1 cellular context compared by ENCODE assay signal in the genomic region with DNA sequence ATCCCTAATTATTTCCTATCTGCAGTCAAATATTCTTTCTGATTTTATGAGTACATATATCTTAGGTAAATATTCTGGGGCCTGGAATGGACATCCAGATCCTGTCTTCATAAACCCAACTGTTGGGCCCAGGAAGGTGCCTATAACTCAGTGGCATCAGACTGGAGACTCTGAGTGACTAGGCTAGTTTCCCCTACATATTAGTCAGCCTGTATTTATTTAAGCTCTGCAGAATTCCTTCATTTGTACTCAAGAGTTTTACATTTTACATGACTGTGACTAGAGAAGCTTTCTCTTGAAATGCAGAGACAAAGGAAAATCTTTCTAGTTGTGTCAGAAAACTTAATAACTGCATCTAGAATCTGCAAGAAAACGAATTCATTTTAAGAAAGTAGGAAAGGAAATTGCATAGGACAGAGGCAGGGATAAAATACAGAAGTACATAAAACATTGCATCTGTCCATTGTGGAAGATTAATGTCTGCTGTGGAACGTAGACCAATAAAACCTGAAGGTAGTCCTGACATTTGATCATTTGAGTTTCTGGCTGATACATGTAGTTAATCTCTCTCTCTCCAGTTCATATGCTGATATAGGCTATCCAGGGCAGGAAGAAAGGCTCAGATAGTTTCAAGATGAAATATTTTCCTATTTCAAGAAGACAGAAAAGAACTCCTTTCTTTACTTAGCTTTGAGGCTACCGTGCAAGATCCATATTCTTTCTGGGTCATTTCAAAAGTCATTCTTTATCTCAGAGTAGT.
TF ChIP-seq lines count a peak whose summit lies in the region.

No MANE protein-coding gene starts in this region.

TF ChIP-seq in GM23338, 12 proteins besides CTCF, POLR2A, EP300 and RAD21 (continued from another document):
- TF ChIP-seq, protein P1, sequence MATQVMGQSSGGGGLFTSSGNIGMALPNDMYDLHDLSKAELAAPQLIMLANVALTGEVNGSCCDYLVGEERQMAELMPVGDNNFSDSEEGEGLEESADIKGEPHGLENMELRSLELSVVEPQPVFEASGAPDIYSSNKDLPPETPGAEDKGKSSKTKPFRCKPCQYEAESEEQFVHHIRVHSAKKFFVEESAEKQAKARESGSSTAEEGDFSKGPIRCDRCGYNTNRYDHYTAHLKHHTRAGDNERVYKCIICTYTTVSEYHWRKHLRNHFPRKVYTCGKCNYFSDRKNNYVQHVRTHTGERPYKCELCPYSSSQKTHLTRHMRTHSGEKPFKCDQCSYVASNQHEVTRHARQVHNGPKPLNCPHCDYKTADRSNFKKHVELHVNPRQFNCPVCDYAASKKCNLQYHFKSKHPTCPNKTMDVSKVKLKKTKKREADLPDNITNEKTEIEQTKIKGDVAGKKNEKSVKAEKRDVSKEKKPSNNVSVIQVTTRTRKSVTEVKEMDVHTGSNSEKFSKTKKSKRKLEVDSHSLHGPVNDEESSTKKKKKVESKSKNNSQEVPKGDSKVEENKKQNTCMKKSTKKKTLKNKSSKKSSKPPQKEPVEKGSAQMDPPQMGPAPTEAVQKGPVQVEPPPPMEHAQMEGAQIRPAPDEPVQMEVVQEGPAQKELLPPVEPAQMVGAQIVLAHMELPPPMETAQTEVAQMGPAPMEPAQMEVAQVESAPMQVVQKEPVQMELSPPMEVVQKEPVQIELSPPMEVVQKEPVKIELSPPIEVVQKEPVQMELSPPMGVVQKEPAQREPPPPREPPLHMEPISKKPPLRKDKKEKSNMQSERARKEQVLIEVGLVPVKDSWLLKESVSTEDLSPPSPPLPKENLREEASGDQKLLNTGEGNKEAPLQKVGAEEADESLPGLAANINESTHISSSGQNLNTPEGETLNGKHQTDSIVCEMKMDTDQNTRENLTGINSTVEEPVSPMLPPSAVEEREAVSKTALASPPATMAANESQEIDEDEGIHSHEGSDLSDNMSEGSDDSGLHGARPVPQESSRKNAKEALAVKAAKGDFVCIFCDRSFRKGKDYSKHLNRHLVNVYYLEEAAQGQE (IDR thresholded peaks at IDR 0.05; ENCODE audit: unreplicated experiment): no peak
- TF ChIP-seq NANOG (IDR thresholded peaks at IDR 0.05; ENCODE audit: borderline replicate concordance) (no peak), ZNF331 (CRISPR knock-in tag; IDR thresholded peaks at IDR 0.05; ENCODE audit: low read depth) (no peak)
